In the genomic region with DNA sequence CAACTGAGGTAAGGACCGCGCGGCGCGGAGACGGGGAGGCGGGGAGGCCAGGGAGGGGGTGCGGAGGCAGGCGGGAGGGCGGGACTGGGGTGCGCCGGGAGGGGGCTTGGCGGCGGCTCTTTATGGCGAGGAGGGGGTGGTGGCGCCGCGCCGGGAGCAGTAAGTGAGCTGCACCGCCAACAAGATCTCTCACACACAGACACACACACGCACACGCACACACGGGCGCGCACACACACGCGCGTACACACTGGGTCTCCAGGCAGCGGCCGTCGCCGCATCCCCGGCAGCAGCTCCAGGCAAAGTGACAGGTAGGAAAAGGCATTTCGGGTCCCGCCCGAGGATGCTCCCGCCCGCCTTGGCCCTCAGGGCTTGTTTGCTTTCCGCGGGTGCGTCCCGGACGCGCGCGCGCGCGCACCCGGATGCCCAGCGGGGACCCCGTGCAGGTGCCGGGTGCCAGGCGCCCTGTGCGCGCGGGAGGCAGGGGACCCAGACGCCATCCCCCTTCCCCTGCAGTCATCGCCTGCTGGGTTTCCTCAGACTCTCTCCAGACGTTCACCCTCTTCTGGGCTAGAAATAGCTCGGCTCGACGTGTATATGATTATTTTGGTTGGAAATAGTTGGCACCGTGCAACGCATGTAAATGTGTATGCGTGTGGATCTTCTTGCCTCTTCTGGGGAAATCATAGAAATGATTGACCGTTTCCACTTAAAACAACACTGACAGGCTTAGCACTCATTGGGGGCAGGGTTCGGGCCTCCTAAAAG, we compare ENCODE assay signal across 9 cellular contexts. TPM values are rescaled to one million over a fixed set of nuclear protein-coding genes. Genes with fewer than 3 reads are reported as not detected.
DNase-seq lines count a peak whose midpoint lies in the region; ATAC-seq, FAIRE-seq and TF ChIP-seq lines count a peak whose summit lies in the region.
"Had no signal": no experiment of that assay in that cellular context is flagged by ENCODE, and none has a peak within 500 bp of the region (broad histone marks: within the 10 kb centered on the region; RNA-seq: fewer than 3 reads in every experiment).

A gene (plus strand): TSS at position 192 of the 768 bp plus-strand sequence. CDS start 238,728 bp downstream, outside the sequence.

- peaks cover 2% of the 10 kb centered on the region for H3K36me3 Mint-ChIP-seq in activated naive CD4-positive, alpha-beta T cell treated with anti-CD3 and anti-CD28 coated beads, Interleukin-2, amount 50 U/mL, for 24 hours
- H3K36me3 Mint-ChIP-seq in activated naive CD4-positive, alpha-beta T cell treated with anti-CD3 and anti-CD28 coated beads, Interleukin-2, amount 50 U/mL, for 72 hours, result peaks cover 6 to 11% of the 10 kb centered on the region in 2 donors

- peaks cover 11% of the 10 kb centered on the region for H3K23me2 ChIP-seq in H1 (ENCODE audit: low read depth, low read length)

- peak within 1 kb of the TSS; percentile 96; the same call in 1 of the 2 replicates for H3K18ac ChIP-seq in H1 (ENCODE audit: extremely low read depth, low read length)
- peak within 1 kb of the TSS; percentile 81 for H3K18ac ChIP-seq in mesendoderm (ENCODE audit: low read length)

- H2BK120ac ChIP-seq in H1 (replicated peaks; ENCODE audit: low read depth, low read length) (no peak within 1 kb of the TSS), mesendoderm (ENCODE audit: low read depth, low read length) (peak within 1 kb of the TSS; percentile 39)

- 0 out of 4 replicates have a peak, but pooled peaks of 1 of the 2 experiments have one; percentile 4 for TF ChIP-seq RAD21 in H1 (IDR thresholded peaks at IDR 0.05 in 1 of 2, conservative IDR thresholded peaks at IDR 0.05 in 1 of 2; ENCODE audit: low read depth in 2 of 2, low read length in 2 of 2)

- H2BK5ac ChIP-seq in H1 (ENCODE audit: low read depth, low read length), result peak within 1 kb of the TSS; percentile 85; the same call in 1 of the 2 replicates
- H2BK5ac ChIP-seq in mesendoderm (ENCODE audit: low read length), result peak within 1 kb of the TSS; percentile 20

- DNase-seq in activated naive CD4-positive, alpha-beta T cell treated with anti-CD3 and anti-CD28 coated beads, Interleukin-2, amount 50 U/mL, for 72 hours (ENCODE audit: low spot score in 2 of 2), result no peak
- DNase-seq in Panc1 (ENCODE audit: low read depth, low spot score) (no peak), H1 (ENCODE audit: low read depth in 1 of 2, low spot score in 2 of 2) (peak in 1 of 2 experiments; percentile 71), mesendoderm (peak; percentile 77)

- CTCF ChIA-PET in Panc1 (lab: Charles Lee), result no interaction called here
- CTCF ChIA-PET in H1 (lab: Charles Lee; ENCODE audit: partially characterized antibody), result no interaction called here

- H3K56ac ChIP-seq in H1 (replicated peaks; ENCODE audit: insufficient read length, low read depth, low read length), result peak within 1 kb of the TSS; percentile 49
- H3K56ac ChIP-seq in mesendoderm (ENCODE audit: low read length), result peak within 1 kb of the TSS; percentile 92

- no peaks in the 10 kb centered on the region; the same call in 1 of the 2 replicates for H3K36me3 ChIP-seq in Panc1 (ENCODE audit: control insufficient read depth, insufficient read depth, low read length)
- no peaks in the 10 kb centered on the region for H3K36me3 ChIP-seq in H1 (ENCODE audit: control insufficient read depth in 2 of 4, insufficient read depth in 4 of 4, low read length in 3 of 4)
- H3K36me3 ChIP-seq in mesendoderm (ENCODE audit: control insufficient read depth, insufficient read depth, low read length), result no peaks in the 10 kb centered on the region
- H3K36me3 ChIP-seq in urinary bladder (ENCODE audit: insufficient read depth), result no peaks in the 10 kb centered on the region
- H3K36me3 ChIP-seq: adrenal gland had no signal

- no peak for TF ChIP-seq POLR2A in H1 (IDR thresholded peaks at IDR 0.05; ENCODE audit: control extremely low read depth in 1 of 2, low read depth in 2 of 2, low read length in 2 of 2)

- no peaks in the 10 kb centered on the region for H3K9me3 ChIP-seq in Panc1 (ENCODE audit: control insufficient read depth, insufficient read depth, low read depth, low read length)
- H3K9me3 ChIP-seq in H1 (ENCODE audit: insufficient read depth in 2 of 2, low read depth in 1 of 2, low read length in 1 of 2), result no peaks in the 10 kb centered on the region
- H3K9me3 ChIP-seq: adrenal gland had no signal

- peak within 1 kb of the TSS; percentile 49 for H3K4me3 Mint-ChIP-seq in activated naive CD4-positive, alpha-beta T cell treated with anti-CD3 and anti-CD28 coated beads, Interleukin-2, amount 50 U/mL, for 24 hours

- no peak within 1 kb of the TSS for H2BK20ac ChIP-seq in H1 (ENCODE audit: low read length)

- ATAC-seq in activated naive CD4-positive, alpha-beta T cell treated with anti-CD3 and anti-CD28 coated beads, Interleukin-2, amount 50 U/mL, for 72 hours, result no peak
- ATAC-seq in Panc1 (peak; percentile 64), HG02610 (IDR thresholded peaks at IDR 0.05; ENCODE audit: unreplicated experiment) (no peak), GM21360 (IDR thresholded peaks at IDR 0.05; ENCODE audit: unreplicated experiment) (no peak)

- peak within 1 kb of the TSS; percentile 84 for H4K91ac ChIP-seq in H1 (replicated peaks; ENCODE audit: insufficient read length, low read length)

- 6% methylated on average over 22 of the region's 68 CpGs; no CpG with 5 or more reads in 1 of the 2 experiments for WGBS in H1 (ENCODE audit: extremely low coverage in 1 of 2, insufficient coverage in 1 of 2, insufficient read length in 1 of 2, insufficient replicate concordance in 2 of 2, low coverage in 1 of 2, low lambda C conversion rate in 2 of 2, missing lambda C conversion rate in 1 of 2), 2 experiments
- WGBS in mesendoderm (ENCODE audit: extremely low coverage, insufficient coverage, low lambda C conversion rate), result no CpG with 5 or more reads among the region's 68 CpGs
- 1% methylated on average over 67 of the region's 68 CpGs for WGBS in urinary bladder

- H3K4ac ChIP-seq in H1 (replicated peaks; ENCODE audit: insufficient read length, low read depth, low read length) (peak within 1 kb of the TSS; percentile 63), mesendoderm (ENCODE audit: low read depth, low read length) (peak within 1 kb of the TSS; percentile 63)

- BruUV-seq in Panc1 (replicated peaks; lab: Mats Ljungman, UMichigan), result no TSS peak

- H4K5ac ChIP-seq in H1 (ENCODE audit: insufficient read length, low read depth, low read length), result peak within 1 kb of the TSS; percentile 59
- no peak within 1 kb of the TSS for H4K5ac ChIP-seq in mesendoderm (ENCODE audit: low read length)

- peak within 1 kb of the TSS; percentile 51 to 67 (median 53); a peak in 6 of 7 replicates for H3K9ac ChIP-seq in H1 (replicated peaks in 1 of 4; ENCODE audit: extremely low read depth in 1 of 4, low read depth in 3 of 4, low read length in 3 of 4)
- H3K9ac ChIP-seq in mesendoderm (ENCODE audit: low read length), result peak within 1 kb of the TSS; percentile 82

- peak within 1 kb of the TSS; percentile 51 for H3K4me3 ChIP-seq in Panc1 (ENCODE audit: low read depth in 2 of 2, low read length in 2 of 2)
- peak within 1 kb of the TSS; percentile 58 to 83 (median 70) for H3K4me3 ChIP-seq in H1 (ENCODE audit: extremely low read depth in 1 of 4, insufficient read depth in 2 of 4, low read depth in 3 of 4, low read length in 4 of 4)
- H3K4me3 ChIP-seq in mesendoderm (ENCODE audit: low read length), result peak within 1 kb of the TSS; percentile 74
- H3K4me3 ChIP-seq in urinary bladder (ENCODE audit: low read depth, low read length), result peak within 1 kb of the TSS; percentile 97

- H3K79me2 ChIP-seq in H1 (ENCODE audit: control insufficient read depth in 1 of 2, insufficient read depth in 2 of 2, low read length in 2 of 2), result peaks cover 4 to 45% of the 10 kb centered on the region in 2 experiments; a peak in 3 of 4 replicates
- peaks cover 18% of the 10 kb centered on the region for H3K79me2 ChIP-seq in mesendoderm (ENCODE audit: control insufficient read depth, insufficient read depth, low read length)

- H3K4me1 Mint-ChIP-seq in activated naive CD4-positive, alpha-beta T cell treated with anti-CD3 and anti-CD28 coated beads, Interleukin-2, amount 50 U/mL, for 24 hours, result peaks cover 4% of the 10 kb centered on the region

- H3K23ac ChIP-seq in H1 (ENCODE audit: insufficient read length) (no peak within 1 kb of the TSS), mesendoderm (ENCODE audit: low read length) (no peak within 1 kb of the TSS)

- H3K27ac Mint-ChIP-seq in activated naive CD4-positive, alpha-beta T cell treated with anti-CD3 and anti-CD28 coated beads, Interleukin-2, amount 50 U/mL, for 24 hours, result no peak within 1 kb of the TSS
- no peak within 1 kb of the TSS for H3K27ac Mint-ChIP-seq in activated naive CD4-positive, alpha-beta T cell treated with anti-CD3 and anti-CD28 coated beads, Interleukin-2, amount 50 U/mL, for 72 hours

- H3K27me3 ChIP-seq in Panc1 (ENCODE audit: control insufficient read depth, insufficient read depth, low read length), result peaks cover 9% of the 10 kb centered on the region; the same call in 1 of the 2 replicates
- no peaks in the 10 kb centered on the region for H3K27me3 ChIP-seq in H1 (replicated peaks in 1 of 4; ENCODE audit: control insufficient read depth in 3 of 4, extremely low read depth in 1 of 4, insufficient read depth in 3 of 4, low read length in 3 of 4)
- no peaks in the 10 kb centered on the region for H3K27me3 ChIP-seq in mesendoderm (ENCODE audit: insufficient read depth, low read length, poor library complexity)

- H3K9me3 Mint-ChIP-seq in activated naive CD4-positive, alpha-beta T cell treated with anti-CD3 and anti-CD28 coated beads, Interleukin-2, amount 50 U/mL, for 24 hours, result peaks cover 7% of the 10 kb centered on the region
- H3K9me3 Mint-ChIP-seq in activated naive CD4-positive, alpha-beta T cell treated with anti-CD3 and anti-CD28 coated beads, Interleukin-2, amount 50 U/mL, for 72 hours, result peaks cover 0 to 10% of the 10 kb centered on the region in 2 donors

- POLR2A ChIA-PET in Panc1 (lab: Charles Lee) (no interaction called here), H1 (lab: Charles Lee; ENCODE audit: partially characterized antibody) (interaction anchor here (0.8 to 1.0 kb wide), 3 partner anchors 27 to 259 kb away, joined by 3 read pairs; no protein-coding TSS in a partner anchor)

- no peak within 1 kb of the TSS for H2AFZ ChIP-seq in H1 (ENCODE audit: low read length)

- H3K79me1 ChIP-seq in H1 (ENCODE audit: low read depth, low read length), result no peaks in the 10 kb centered on the region
- peaks cover 5% of the 10 kb centered on the region for H3K79me1 ChIP-seq in mesendoderm (ENCODE audit: low read length)

- H4K8ac ChIP-seq in H1 (ENCODE audit: extremely low read depth, insufficient read depth, low read length) (peak within 1 kb of the TSS; percentile 82), mesendoderm (ENCODE audit: low read depth, low read length) (peak within 1 kb of the TSS; percentile 79)

- no peak within 1 kb of the TSS for H3K27ac ChIP-seq in Panc1 (ENCODE audit: low read length)
- H3K27ac ChIP-seq in H1 (ENCODE audit: low read depth, low read length), result peak within 1 kb of the TSS; percentile 56; the same call in 1 of the 2 replicates
- peak within 1 kb of the TSS; percentile 79 for H3K27ac ChIP-seq in mesendoderm (ENCODE audit: low read depth, low read length)
- peak within 1 kb of the TSS; percentile 78 for H3K27ac ChIP-seq in urinary bladder (ENCODE audit: low read depth)

- H2AK5ac ChIP-seq in H1 (ENCODE audit: low read depth, low read length), result no peak within 1 kb of the TSS
- no peak within 1 kb of the TSS for H2AK5ac ChIP-seq in mesendoderm (ENCODE audit: low read length)

- TF ChIP-seq CTCF in Panc1 (IDR thresholded peaks at IDR 0.05) (no peak), H1 (IDR thresholded peaks at IDR 0.05; ENCODE audit: control extremely low read depth in 1 of 3, insufficient read depth in 1 of 3, low read depth in 1 of 3, low read length in 3 of 3) (no peak)

- H3K27me3 Mint-ChIP-seq in activated naive CD4-positive, alpha-beta T cell treated with anti-CD3 and anti-CD28 coated beads, Interleukin-2, amount 50 U/mL, for 24 hours, result peaks cover 19% of the 10 kb centered on the region

- in situ Hi-C loops in Panc1 (cut with HindIII; ENCODE audit: low pct_unique_long_range_greater_than_20kb, low sequenced_read_pairs), result no loop called here

- no peak within 1 kb of the TSS for H2BK12ac ChIP-seq in H1 (ENCODE audit: low read depth, low read length)

- FAIRE-seq in H1 (lab: Jason Lieb, UNC), result no peak

- H2BK15ac ChIP-seq in H1 (ENCODE audit: low read length) (peak within 1 kb of the TSS; percentile 77; the same call in 1 of the 2 replicates), mesendoderm (replicated peaks; ENCODE audit: low read depth) (no peak within 1 kb of the TSS)

- intact Hi-C loops in Panc1 (cut with micrococcal nuclease; ENCODE audit: unreplicated experiment), result no loop called here

- no peak within 1 kb of the TSS for H3K14ac ChIP-seq in H1 (ENCODE audit: insufficient read length)

- H4K20me1 ChIP-seq in H1 (replicated peaks in 1 of 2; ENCODE audit: control insufficient read depth in 1 of 2, insufficient read depth in 2 of 2, low read length in 2 of 2), result no peaks in the 10 kb centered on the region

- H3K4me2 ChIP-seq in H1 (ENCODE audit: insufficient read depth in 1 of 2, low read depth in 2 of 2, low read length in 2 of 2) (peak within 1 kb of the TSS; percentile 62 to 88), mesendoderm (ENCODE audit: low read length) (peak within 1 kb of the TSS; percentile 82)

- H3K4me1 ChIP-seq in Panc1 (ENCODE audit: control insufficient read depth, insufficient read depth, low read length) (no peaks in the 10 kb centered on the region), H1 (replicated peaks in 1 of 4; ENCODE audit: control insufficient read depth in 3 of 4, insufficient read depth in 4 of 4, low read length in 3 of 4) (peaks cover 2 to 10% (median 9%) of the 10 kb centered on the region in 4 experiments), mesendoderm (ENCODE audit: control insufficient read depth, low read depth, low read length) (peaks cover 17% of the 10 kb centered on the region), urinary bladder (ENCODE audit: insufficient read depth) (no peaks in the 10 kb centered on the region)
- H3K4me1 ChIP-seq: adrenal gland had no signal

- TF ChIP-seq EP300 in H1 (IDR thresholded peaks at IDR 0.05; ENCODE audit: borderline replicate concordance in 1 of 2, low read depth in 2 of 2, low read length in 2 of 2), result no peak

RNA-seq across cellular contexts. Expression of the gene that starts here (rescaled TPM):
- total RNA-seq in activated naive CD4-positive, alpha-beta T cell treated with anti-CD3 and anti-CD28 coated beads, Interleukin-2, amount 50 U/mL, for 72 hours, result not detected
- total RNA-seq in Panc1 (2021; ENCODE audit: unreplicated experiment) (1.5 TPM), urinary bladder (32.1 TPM)
- 0.12 TPM for polyA plus RNA-seq in Panc1 (2012; ENCODE audit: insufficient read length)
- 13.8 and 14.1 TPM in 2 replicates for total RNA-seq in H1 (2021; fragmentation: NEBNext Ultra II Directional; extraction: Animal tissue kit (Norgen Biotek cat#: 25700))
- polyA plus RNA-seq in H1 (2011; rRNA removed) (2.6 and 3.2 TPM in 2 replicates), urinary bladder (11.5 TPM)
- polyA plus RNA-seq in H1 (2011; cell fraction: cytosol; rRNA removed), result 4.6 TPM
- 5.9 TPM for polyA plus RNA-seq in H1 (2011; cell fraction: nucleus; rRNA removed)
- polyA plus RNA-seq in H1 (2012, experiment 1 of 2), result 6.1 to 9.0 TPM (median 7.6 TPM) in 4 replicates
- 0.22 TPM for polyA plus RNA-seq in H1 (2012, experiment 2 of 2)
- polyA plus RNA-seq in H1 (2013, experiment 1 of 2), result 4.9 TPM
- 4.9 TPM for polyA plus RNA-seq in H1 (2013, experiment 2 of 2)
- polyA minus RNA-seq in H1 (2011; rRNA and poly(A)+ RNA removed), result 18.3 and 18.4 TPM in 2 replicates
- 6.3 TPM for polyA minus RNA-seq in H1 (2011; cell fraction: cytosol; rRNA and poly(A)+ RNA removed)
- 38.7 TPM for polyA minus RNA-seq in H1 (2011; cell fraction: nucleus; rRNA and poly(A)+ RNA removed)
- polyA plus RNA-seq in mesendoderm (2013, experiment 1 of 2), result 5.7 TPM
- 6.2 TPM for polyA plus RNA-seq in mesendoderm (2013, experiment 2 of 2)
